In the genomic region with DNA sequence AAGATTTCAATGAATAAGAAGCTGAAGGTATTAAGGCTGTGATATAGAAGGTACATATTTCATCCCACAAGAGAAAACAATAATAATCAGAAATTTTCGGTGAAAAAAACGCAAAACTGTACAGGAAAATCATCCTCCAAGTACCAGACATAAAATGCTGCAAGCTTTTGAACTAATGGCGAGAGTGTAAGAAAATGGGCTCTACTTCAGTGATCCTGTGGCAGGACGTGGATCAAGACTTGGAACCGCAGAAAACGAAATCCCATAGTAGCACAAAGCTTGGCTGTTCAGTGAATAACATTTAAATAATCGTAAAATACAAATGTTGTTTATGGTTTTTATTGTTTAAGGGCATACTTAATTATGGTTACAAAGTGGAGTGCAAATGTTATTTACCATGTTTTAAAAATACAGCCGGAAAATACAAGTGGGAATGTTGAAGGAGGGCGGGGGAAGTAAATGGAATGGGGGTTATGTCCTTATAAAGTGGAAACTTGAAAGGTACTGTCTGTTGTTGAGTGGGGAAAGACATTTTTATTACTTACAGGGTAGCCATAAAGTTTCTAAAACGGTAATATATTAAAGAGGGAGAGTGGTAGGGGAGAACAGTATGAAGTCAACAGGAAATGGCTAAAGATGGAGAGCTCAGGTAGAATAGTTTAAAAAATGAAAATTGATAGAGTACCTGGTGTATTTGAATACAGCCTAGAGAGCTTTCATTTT, we compare ENCODE assay signal across 8 cellular contexts. TPM values are rescaled to one million over a fixed set of nuclear protein-coding genes. Genes with fewer than 3 reads are reported as not detected.
DNase-seq lines count a peak whose midpoint lies in the region; ATAC-seq and TF ChIP-seq lines count a peak whose summit lies in the region.

No MANE protein-coding gene starts in this region.

- H3K4me3 ChIP-seq in Caco-2 (ENCODE audit: low read depth, low read length) (peak overlapping the region; percentile 98), right cardiac atrium (ENCODE audit: low read length) (peak overlapping the region; percentile 68), skeletal muscle satellite cell (ENCODE audit: low read length) (peak overlapping the region; percentile 91)

- peak overlapping the region; percentile 100 for H3K27ac Mint-ChIP-seq in Caco-2 (ENCODE audit: unreplicated experiment)
- H3K27ac Mint-ChIP-seq in IgD-negative memory B cell: peak overlapping the region; percentile 90 to 99 (median 91)
- H3K27ac Mint-ChIP-seq in activated CD4-positive, alpha-beta memory T cell treated with anti-CD3 and anti-CD28 coated beads for 36 hours: peak overlapping the region; percentile 99

- ATAC-seq in right cardiac atrium (no peak), GM18505 (IDR thresholded peaks at IDR 0.05; ENCODE audit: unreplicated experiment) (no peak), GM18520 (IDR thresholded peaks at IDR 0.05; ENCODE audit: unreplicated experiment) (no peak), HG03196 (IDR thresholded peaks at IDR 0.05; ENCODE audit: unreplicated experiment) (no peak)

- H3K27ac ChIP-seq in right cardiac atrium (ENCODE audit: low read length): no peak overlapping the region

- POLR2A ChIA-PET in Caco-2 (lab: Charles Lee): interaction anchor here (0.6 to 2.1 kb wide), 7 partner anchors 10 to 560 kb away, joined by 3 to 8 read pairs (median 4); a partner anchor contains a TSS
- POLR2A ChIA-PET in activated CD4-positive, alpha-beta memory T cell treated with anti-CD3 and anti-CD28 coated beads for 36 hours (lab: Charles Lee): interaction anchor here (1.0 to 1.3 kb wide), 3 partner anchors 17 to 559 kb away, joined by 3 to 4 read pairs (median 4); a partner anchor contains a TSS

- H3K4me1 ChIP-seq in Caco-2 (peaks cover 8% of the 10 kb centered on the region; the same call in 1 of the 2 replicates), right cardiac atrium (ENCODE audit: control insufficient read depth, insufficient read depth, low read length) (no peaks in the 10 kb centered on the region), skeletal muscle satellite cell (ENCODE audit: control insufficient read depth, insufficient read depth, low read length) (peaks cover 5% of the 10 kb centered on the region)

- no peak for TF ChIP-seq CTCF in Caco-2 (IDR thresholded peaks at IDR 0.05; ENCODE audit: insufficient read depth in 1 of 2, low read depth in 1 of 2, low read length in 1 of 2, severe bottlenecking in 1 of 2, unreplicated experiment in 1 of 2)

- intact Hi-C loops in Caco-2 (cut with micrococcal nuclease; ENCODE audit: unreplicated experiment): loop anchor here (1.0 to 10.0 kb wide), 3 partner anchors 155 to 305 kb away; no protein-coding TSS in a partner anchor
- intact Hi-C loops in activated CD4-positive, alpha-beta memory T cell treated with anti-CD3 and anti-CD28 coated beads for 36 hours (cut with micrococcal nuclease): loop anchor here (1.0 to 5.0 kb wide), 5 partner anchors 189 to 959 kb away; a partner anchor contains a TSS
- intact Hi-C loops in right cardiac atrium (cut with DNase I): no loop called here

- no peak for TF ChIP-seq POLR2A in GM18505 (IDR thresholded peaks at IDR 0.05; ENCODE audit: borderline replicate concordance, extremely low read depth, insufficient read depth, insufficient read length)

- H3K4me2 ChIP-seq in skeletal muscle satellite cell (ENCODE audit: low read length): peak overlapping the region; percentile 89

- H3K9me3 Mint-ChIP-seq in Caco-2 (ENCODE audit: unreplicated experiment) (no peaks in the 10 kb centered on the region), IgD-negative memory B cell (no peaks in the 10 kb centered on the region)
- H3K9me3 Mint-ChIP-seq in activated CD4-positive, alpha-beta memory T cell treated with anti-CD3 and anti-CD28 coated beads for 36 hours: no peaks in the 10 kb centered on the region

- H3K27me3 ChIP-seq in Caco-2 (replicated peaks; ENCODE audit: control insufficient read depth, insufficient read depth, low read length) (no peaks in the 10 kb centered on the region), right cardiac atrium (ENCODE audit: control insufficient read depth, insufficient read depth) (no peaks in the 10 kb centered on the region), skeletal muscle satellite cell (ENCODE audit: control insufficient read depth, insufficient read depth, low read length) (no peaks in the 10 kb centered on the region)

- CTCF ChIA-PET in Caco-2 (lab: Charles Lee): interaction anchor here (0.6 to 1.3 kb wide), 6 partner anchors 27 to 422 kb away, joined by 3 to 10 read pairs (median 4); no protein-coding TSS in a partner anchor
- CTCF ChIA-PET in activated CD4-positive, alpha-beta memory T cell treated with anti-CD3 and anti-CD28 coated beads for 36 hours (lab: Charles Lee): interaction anchor here (0.9 to 2.6 kb wide), 4 partner anchors 28 to 422 kb away, joined by 3 to 10 read pairs (median 5); no protein-coding TSS in a partner anchor

- BruUV-seq in Caco-2 (replicated peaks; lab: Mats Ljungman, UMichigan): TSS peak; percentile 85

- DNase-seq in Caco-2: peak in 1 of 2 experiments; percentile 22
- no peak for DNase-seq in activated CD4-positive, alpha-beta memory T cell treated with anti-CD3 and anti-CD28 coated beads for 36 hours
- no peak for DNase-seq in right cardiac atrium

- 3% methylated on average over 10 of the region's 10 CpGs for WGBS in right cardiac atrium

- H3K36me3 ChIP-seq in Caco-2 (ENCODE audit: control insufficient read depth, insufficient read depth, low read length) (no peaks in the 10 kb centered on the region; the same call in 1 of the 2 replicates), skeletal muscle satellite cell (ENCODE audit: insufficient read depth, low read length) (no peaks in the 10 kb centered on the region)

- H3K27me3 Mint-ChIP-seq in Caco-2 (ENCODE audit: insufficient read depth, unreplicated experiment) (no peaks in the 10 kb centered on the region), IgD-negative memory B cell (no peaks in the 10 kb centered on the region)
- no peaks in the 10 kb centered on the region for H3K27me3 Mint-ChIP-seq in activated CD4-positive, alpha-beta memory T cell treated with anti-CD3 and anti-CD28 coated beads for 36 hours

- H3K9ac ChIP-seq in skeletal muscle satellite cell (ENCODE audit: low read depth, low read length): peak overlapping the region; percentile 97

- H3K36me3 Mint-ChIP-seq in Caco-2 (ENCODE audit: insufficient read depth, unreplicated experiment) (peaks cover 52% of the 10 kb centered on the region), IgD-negative memory B cell (peaks cover 8% of the 10 kb centered on the region)
- peaks cover 22% of the 10 kb centered on the region for H3K36me3 Mint-ChIP-seq in activated CD4-positive, alpha-beta memory T cell treated with anti-CD3 and anti-CD28 coated beads for 36 hours

- H3K4me1 Mint-ChIP-seq in Caco-2 (ENCODE audit: low read depth, unreplicated experiment): peaks cover 28% of the 10 kb centered on the region
- peaks cover 22 to 55% (median 40%) of the 10 kb centered on the region in 3 donors for H3K4me1 Mint-ChIP-seq in IgD-negative memory B cell
- peaks cover 42% of the 10 kb centered on the region for H3K4me1 Mint-ChIP-seq in activated CD4-positive, alpha-beta memory T cell treated with anti-CD3 and anti-CD28 coated beads for 36 hours (ENCODE audit: low read depth)

- H3K4me3 Mint-ChIP-seq in Caco-2 (ENCODE audit: unreplicated experiment) (peak overlapping the region; percentile 99), IgD-negative memory B cell (peak overlapping the region; percentile 95 to 100 (median 98))
- H3K4me3 Mint-ChIP-seq in activated CD4-positive, alpha-beta memory T cell treated with anti-CD3 and anti-CD28 coated beads for 36 hours: peak overlapping the region; percentile 96

- H3K9me3 ChIP-seq in Caco-2 (no peaks in the 10 kb centered on the region), right cardiac atrium (ENCODE audit: control insufficient read depth, low read length) (no peaks in the 10 kb centered on the region), skeletal muscle satellite cell (replicated peaks; ENCODE audit: low read length) (no peaks in the 10 kb centered on the region)

RNA-seq across cellular contexts. Expression of a gene that starts 1.1 kb away (rescaled TPM):
- 22.4 and 24.9 TPM in 2 replicates for total RNA-seq in Caco-2 (2022)
- 6.1 TPM for polyA plus RNA-seq in IgD-negative memory B cell
- 1 to 10 TPM; 5.9 to 6.5 TPM for total RNA-seq in activated CD4-positive, alpha-beta memory T cell treated with anti-CD3 and anti-CD28 coated beads for 36 hours
- 10 to 100 TPM; 13.1 to 18.4 (median 16.3) TPM for total RNA-seq in right cardiac atrium
- 16.2 TPM for polyA plus RNA-seq in right cardiac atrium
- 7.1 and 7.4 TPM in 2 replicates for total RNA-seq in skeletal muscle satellite cell (2012; rRNA removed)

RNA-seq across cellular contexts. Expression of a gene that starts 14.6 kb away (rescaled TPM):
- total RNA-seq in Caco-2 (2022) (not detected in 2 replicates), right cardiac atrium (not detected)
- polyA plus RNA-seq in IgD-negative memory B cell (not detected), right cardiac atrium (not detected)
- total RNA-seq in activated CD4-positive, alpha-beta memory T cell treated with anti-CD3 and anti-CD28 coated beads for 36 hours: not detected
- not detected in 2 replicates for total RNA-seq in skeletal muscle satellite cell (2012; rRNA removed)

RNA-seq across cellular contexts. Expression of a gene that starts 37.7 kb away (rescaled TPM):
- total RNA-seq in Caco-2 (2022) (3.8 and 5.8 TPM in 2 replicates), right cardiac atrium (1 to 10 TPM in 2 of 4 donors, under 1 TPM in 2; 0.80 to 1.6 (median 1.0) TPM)
- polyA plus RNA-seq in IgD-negative memory B cell (0.13 TPM), right cardiac atrium (0.25 TPM)
- under 1 TPM; 0.87 to 0.95 TPM for total RNA-seq in activated CD4-positive, alpha-beta memory T cell treated with anti-CD3 and anti-CD28 coated beads for 36 hours
- total RNA-seq in skeletal muscle satellite cell (2012; rRNA removed): 3.9 and 7.9 TPM in 2 replicates

Comparison
In these comparisons a context has a peak if more than half of its experiments do, and no peak if none do; other contexts are left out.
1. intact Hi-C loops: an anchor here in Caco-2 (1.0 to 10.0 kb wide) and activated CD4-positive, alpha-beta memory T cell treated with anti-CD3 and anti-CD28 coated beads for 36 hours (1.0 to 5.0 kb wide); none called in right cardiac atrium.